ENCODE assay signal across 1 cellular context in the genomic region with DNA sequence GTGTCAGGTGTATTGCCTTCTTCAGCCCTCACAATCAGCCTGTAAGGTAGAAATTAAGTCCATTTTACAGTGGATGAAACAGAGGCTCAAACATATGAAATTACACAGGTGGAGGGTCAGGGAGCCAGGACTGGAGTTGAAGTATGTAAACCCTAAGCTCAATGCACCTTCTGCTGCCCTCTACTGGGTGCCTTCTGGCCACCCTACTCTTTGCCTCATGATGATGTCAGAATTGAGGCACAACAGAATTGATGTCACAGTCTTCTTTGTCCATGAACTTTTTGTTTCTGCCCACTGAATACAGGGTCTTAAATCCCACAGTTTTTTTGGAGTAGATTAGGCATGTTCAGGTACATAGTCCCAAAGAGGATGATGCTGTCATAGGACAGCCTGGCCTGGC.
A peak's percentile ranks its signal among the peaks of the same experiment; 100 is the strongest.
TF ChIP-seq lines count a peak whose summit lies in the region.

No MANE protein-coding gene starts in this region.

TF ChIP-seq in K562, 482 proteins besides CTCF, POLR2A, EP300 and RAD21 (continued from another document):
- no peak for TF ChIP-seq RAD51 (IDR thresholded peaks at IDR 0.05; ENCODE audit: borderline replicate concordance, low read depth)
- TF ChIP-seq, protein P1, sequence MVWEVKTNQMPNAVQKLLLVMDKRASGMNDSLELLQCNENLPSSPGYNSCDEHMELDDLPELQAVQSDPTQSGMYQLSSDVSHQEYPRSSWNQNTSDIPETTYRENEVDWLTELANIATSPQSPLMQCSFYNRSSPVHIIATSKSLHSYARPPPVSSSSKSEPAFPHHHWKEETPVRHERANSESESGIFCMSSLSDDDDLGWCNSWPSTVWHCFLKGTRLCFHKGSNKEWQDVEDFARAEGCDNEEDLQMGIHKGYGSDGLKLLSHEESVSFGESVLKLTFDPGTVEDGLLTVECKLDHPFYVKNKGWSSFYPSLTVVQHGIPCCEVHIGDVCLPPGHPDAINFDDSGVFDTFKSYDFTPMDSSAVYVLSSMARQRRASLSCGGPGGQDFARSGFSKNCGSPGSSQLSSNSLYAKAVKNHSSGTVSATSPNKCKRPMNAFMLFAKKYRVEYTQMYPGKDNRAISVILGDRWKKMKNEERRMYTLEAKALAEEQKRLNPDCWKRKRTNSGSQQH (CRISPR knock-in tag; IDR thresholded peaks at IDR 0.05) = no peak
- TF ChIP-seq CHCHD3 (CRISPR knock-in tag; IDR thresholded peaks at IDR 0.05) = no peak
- TF ChIP-seq MBD2 (IDR thresholded peaks at IDR 0.05; ENCODE audit: borderline replicate concordance, low read depth) = no peak
- no peak for TF ChIP-seq ZNF79 (CRISPR knock-in tag; IDR thresholded peaks at IDR 0.05; ENCODE audit: low read depth)
- TF ChIP-seq SMC3 (conservative IDR thresholded peaks at IDR 0.05; ENCODE audit: insufficient read depth, low read depth, low read length) = 0 out of 2 replicates have a peak, but pooled peaks have one; percentile 33
- no peak for TF ChIP-seq ZFP36 (IDR thresholded peaks at IDR 0.05; ENCODE audit: low read depth, low read length, partially characterized antibody)
- no peak for TF ChIP-seq SREBF1 (IDR thresholded peaks at IDR 0.05; ENCODE audit: borderline replicate concordance, low read depth, low read length)
- TF ChIP-seq, protein P2, sequence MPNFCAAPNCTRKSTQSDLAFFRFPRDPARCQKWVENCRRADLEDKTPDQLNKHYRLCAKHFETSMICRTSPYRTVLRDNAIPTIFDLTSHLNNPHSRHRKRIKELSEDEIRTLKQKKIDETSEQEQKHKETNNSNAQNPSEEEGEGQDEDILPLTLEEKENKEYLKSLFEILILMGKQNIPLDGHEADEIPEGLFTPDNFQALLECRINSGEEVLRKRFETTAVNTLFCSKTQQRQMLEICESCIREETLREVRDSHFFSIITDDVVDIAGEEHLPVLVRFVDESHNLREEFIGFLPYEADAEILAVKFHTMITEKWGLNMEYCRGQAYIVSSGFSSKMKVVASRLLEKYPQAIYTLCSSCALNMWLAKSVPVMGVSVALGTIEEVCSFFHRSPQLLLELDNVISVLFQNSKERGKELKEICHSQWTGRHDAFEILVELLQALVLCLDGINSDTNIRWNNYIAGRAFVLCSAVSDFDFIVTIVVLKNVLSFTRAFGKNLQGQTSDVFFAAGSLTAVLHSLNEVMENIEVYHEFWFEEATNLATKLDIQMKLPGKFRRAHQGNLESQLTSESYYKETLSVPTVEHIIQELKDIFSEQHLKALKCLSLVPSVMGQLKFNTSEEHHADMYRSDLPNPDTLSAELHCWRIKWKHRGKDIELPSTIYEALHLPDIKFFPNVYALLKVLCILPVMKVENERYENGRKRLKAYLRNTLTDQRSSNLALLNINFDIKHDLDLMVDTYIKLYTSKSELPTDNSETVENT (CRISPR knock-in tag; IDR thresholded peaks at IDR 0.05) = no peak
- TF ChIP-seq ZNF24 (IDR thresholded peaks at IDR 0.05) = no peak
- TF ChIP-seq, protein P3, sequence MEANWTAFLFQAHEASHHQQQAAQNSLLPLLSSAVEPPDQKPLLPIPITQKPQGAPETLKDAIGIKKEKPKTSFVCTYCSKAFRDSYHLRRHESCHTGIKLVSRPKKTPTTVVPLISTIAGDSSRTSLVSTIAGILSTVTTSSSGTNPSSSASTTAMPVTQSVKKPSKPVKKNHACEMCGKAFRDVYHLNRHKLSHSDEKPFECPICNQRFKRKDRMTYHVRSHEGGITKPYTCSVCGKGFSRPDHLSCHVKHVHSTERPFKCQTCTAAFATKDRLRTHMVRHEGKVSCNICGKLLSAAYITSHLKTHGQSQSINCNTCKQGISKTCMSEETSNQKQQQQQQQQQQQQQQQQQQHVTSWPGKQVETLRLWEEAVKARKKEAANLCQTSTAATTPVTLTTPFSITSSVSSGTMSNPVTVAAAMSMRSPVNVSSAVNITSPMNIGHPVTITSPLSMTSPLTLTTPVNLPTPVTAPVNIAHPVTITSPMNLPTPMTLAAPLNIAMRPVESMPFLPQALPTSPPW (CRISPR knock-in tag; IDR thresholded peaks at IDR 0.05) = no peak
